Comparison of ENCODE assay signal across 8 cellular contexts in genomic region chr11:6022954-6023353, GRCh38. TPM values are rescaled to one million over a fixed set of nuclear protein-coding genes. Genes with fewer than 3 reads are reported as not detected.
DNase-seq lines count a peak whose midpoint lies in the region; ATAC-seq and TF ChIP-seq lines count a peak whose summit lies in the region.

No MANE protein-coding gene starts in this region.

- no peaks in the 10 kb centered on the region for H3K4me1 Mint-ChIP-seq in CD4-positive, alpha-beta T cell (ENCODE audit: low read depth)

- CTCF ChIA-PET in CD4-positive, alpha-beta T cell (lab: Charles Lee), result interaction anchor here (1.0 kb wide), 1 partner anchor 330 kb away, joined by 3 read pairs; no protein-coding TSS in a partner anchor

- intact Hi-C loops in CD4-positive, alpha-beta T cell (cut with DNase I, micrococcal nuclease), result loop anchor here (1.0 to 2.0 kb wide), 2 partner anchors 291 to 330 kb away; no protein-coding TSS in a partner anchor

- no peaks in the 10 kb centered on the region for H3K36me3 Mint-ChIP-seq in CD4-positive, alpha-beta T cell (ENCODE audit: low read depth)

- peak; percentile 41 for TF ChIP-seq CTCF in CD4-positive, alpha-beta T cell (IDR thresholded peaks at IDR 0.05)

- no peaks in the 10 kb centered on the region for H3K9me3 ChIP-seq in CD4-positive, alpha-beta T cell (ENCODE audit: control insufficient read depth, low read length)

- no peak overlapping the region for H3K27ac Mint-ChIP-seq in CD4-positive, alpha-beta T cell

- H3K4me3 Mint-ChIP-seq in CD4-positive, alpha-beta T cell, result no peak overlapping the region

- ATAC-seq in CD4-positive, alpha-beta T cell (ENCODE audit: poor library complexity), result peak; percentile 43
- peak; percentile 47 for ATAC-seq in GM19324 (IDR thresholded peaks at IDR 0.05; ENCODE audit: low FRiP score, unreplicated experiment)
- no peak for ATAC-seq in HG03025 (IDR thresholded peaks at IDR 0.05; ENCODE audit: low FRiP score, unreplicated experiment)

- no peaks in the 10 kb centered on the region for H3K9me3 Mint-ChIP-seq in CD4-positive, alpha-beta T cell

- no peak for DNase-seq in CD4-positive, alpha-beta T cell
- DNase-seq in NCI-H2081 treated with DMSO at 0.1 percent for 48 hours (lab: John Stamatoyannopoulos, UW) (peak; percentile 7), astrocyte of the hippocampus (ENCODE audit: low read depth, low spot score) (peak; percentile 48), iPS-NIHi11 (ENCODE audit: low spot score) (peak; percentile 43), stromal cell of bone marrow (ENCODE audit: low read depth) (peak; percentile 22)
- no peak for DNase-seq in activated CD4-positive, alpha-beta T cell treated with anti-CD3 and anti-CD28 coated beads, Interleukin-2, amount 50 U/mL, for 1 hour

- H3K27ac ChIP-seq in CD4-positive, alpha-beta T cell (ENCODE audit: low read depth, low read length), result no peak overlapping the region

- POLR2A ChIA-PET in CD4-positive, alpha-beta T cell (lab: Charles Lee), result no interaction called here

- peaks cover 6% of the 10 kb centered on the region for H3K27me3 ChIP-seq in CD4-positive, alpha-beta T cell (ENCODE audit: control insufficient read depth, insufficient read depth, low read length)

- peaks cover 57% of the 10 kb centered on the region for H3K27me3 Mint-ChIP-seq in CD4-positive, alpha-beta T cell

RNA-seq across cellular contexts. Expression of gene OR56A1, which starts 7.6 kb away (rescaled TPM):
- not detected for total RNA-seq in CD4-positive, alpha-beta T cell

RNA-seq across cellular contexts. Expression of gene OR56A4, which starts 16.2 kb away (rescaled TPM):
- not detected for total RNA-seq in CD4-positive, alpha-beta T cell

RNA-seq across cellular contexts. Expression of gene OR52L1, which starts 36.2 kb away (rescaled TPM):
- total RNA-seq in CD4-positive, alpha-beta T cell, result not detected

RNA-seq across cellular contexts. Expression of gene OR56A5, which starts 54.7 kb away (rescaled TPM):
- not detected for total RNA-seq in CD4-positive, alpha-beta T cell

Comparison
In these comparisons a context has a peak if more than half of its experiments do, and no peak if none do; other contexts are left out.
1. DNase-seq: peak in NCI-H2081 treated with DMSO at 0.1 percent for 48 hours (single experiment), astrocyte of the hippocampus (single experiment), iPS-NIHi11 (single experiment) and stromal cell of bone marrow (single experiment); none in CD4-positive, alpha-beta T cell (0 of 10) and activated CD4-positive, alpha-beta T cell treated with anti-CD3 and anti-CD28 coated beads, Interleukin-2, amount 50 U/mL, for 1 hour (single experiment).